7 cellular contexts compared by ENCODE assay signal in genomic region chr17:81553018-81553615, GRCh38. TPM values are rescaled to one million over a fixed set of nuclear protein-coding genes. Genes with fewer than 3 reads are reported as not detected.
DNase-seq lines count a peak whose midpoint lies in the region; ATAC-seq and TF ChIP-seq lines count a peak whose summit lies in the region.

No MANE protein-coding gene starts in this region.

- TF ChIP-seq POLR2A in GM18505 (IDR thresholded peaks at IDR 0.05; ENCODE audit: borderline replicate concordance, extremely low read depth, insufficient read depth, insufficient read length) = peak; percentile 44

- peak; percentile 88 for DNase-seq in NCI-H345 treated with DMSO at 0.1 percent for 48 hours (lab: John Stamatoyannopoulos, UW; ENCODE audit: unreplicated experiment)
- peak; percentile 86 for DNase-seq in cerebellum (ENCODE audit: low spot score)
- peak; percentile 86 to 89 for DNase-seq in left colon
- DNase-seq in stimulated activated CD4-positive, alpha-beta T cell treated with anti-CD3 and anti-CD28 coated beads, Interleukin-2, amount 100 ng/mL, for 48 hours = peak; percentile 70 to 72

- ATAC-seq in GM18505 (IDR thresholded peaks at IDR 0.05; ENCODE audit: unreplicated experiment) (peak; percentile 38), HG03097 (IDR thresholded peaks at IDR 0.05; ENCODE audit: low FRiP score, unreplicated experiment) (peak; percentile 30), left colon (peak; percentile 68)
- peak; percentile 72 to 74 for ATAC-seq in activated CD4-positive, CD25-positive, alpha-beta regulatory T cell treated with anti-CD3 and anti-CD28 coated beads, Interleukin-2, amount 50 U/mL, for 24 hours

- intact Hi-C loops in left colon (cut with DNase I, micrococcal nuclease) = no loop called here

RNA-seq across cellular contexts. Expression of gene FAAP100, which starts 1.0 kb away (rescaled TPM):
- total RNA-seq in cerebellum = 25.8 TPM
- total RNA-seq in left colon = 10 to 100 TPM; 25.4 to 28.8 TPM

RNA-seq across cellular contexts. Expression of gene FSCN2, which starts 24.9 kb away (rescaled TPM):
- total RNA-seq in cerebellum (4.0 TPM), left colon (1 to 10 TPM; 2.3 to 4.9 TPM)

RNA-seq across cellular contexts. Expression of gene ACTG1, which starts 40.5 kb away (rescaled TPM):
- total RNA-seq in cerebellum = 4,386 TPM
- 1,000 to 10,000 TPM; 3,767 to 4,413 TPM for total RNA-seq in left colon

Comparison
In these comparisons a context has a peak if more than half of its experiments do, and no peak if none do; other contexts are left out.
1. Peak in every context shown above with its lines: DNase-seq and ATAC-seq.